12 cellular contexts compared by ENCODE assay signal in genomic region chr17:63436523-63437110, GRCh38. TPM values are rescaled to one million over a fixed set of nuclear protein-coding genes. Genes with fewer than 3 reads are reported as not detected.
DNase-seq lines count a peak whose midpoint lies in the region; ATAC-seq and TF ChIP-seq lines count a peak whose summit lies in the region.
"Had no signal": no experiment of that assay in that cellular context is flagged by ENCODE, and none has a peak within 500 bp of the region (broad histone marks: within the 10 kb centered on the region; RNA-seq: fewer than 3 reads in every experiment).

No MANE protein-coding gene starts in this region.

- H3K27ac ChIP-seq in cardiac muscle cell (no peak overlapping the region), right atrium auricular region (peak overlapping the region in 1 of 2 donors; percentile 83), OCI-LY7 (ENCODE audit: low read depth, low read length, poor library complexity, severe bottlenecking) (no peak overlapping the region), aorta (ENCODE audit: low read depth in 1 of 2, low read length in 2 of 2) (no peak overlapping the region)
- H3K27ac ChIP-seq: right lobe of liver had no signal

- TF ChIP-seq CTCF in cardiac muscle cell (IDR thresholded peaks at IDR 0.05; ENCODE audit: low read depth, low read length) (peak; percentile 26), right atrium auricular region (IDR thresholded peaks at IDR 0.05) (no peak), OCI-LY7 (conservative IDR thresholded peaks at IDR 0.05; ENCODE audit: low read length) (peak; percentile 56), fibroblast of the aortic adventitia (IDR thresholded peaks at IDR 0.05; ENCODE audit: insufficient read depth, low read length) (peak; percentile 37)

- POLR2A ChIA-PET in OCI-LY7 (lab: Charles Lee), result interaction anchor here (0.9 to 1.0 kb wide), 2 partner anchors 28 to 40 kb away, joined by 3 read pairs; partner anchors contain the start of gene ACE

- CTCF ChIA-PET in OCI-LY7 (lab: Charles Lee; ENCODE audit: unreplicated experiment), result no interaction called here

- no peak overlapping the region for H2AFZ ChIP-seq in OCI-LY7 (ENCODE audit: low read length)

- WGBS in aorta, 2 donors, result 77 to 84% methylated on average over 17 of the region's 17 CpGs

- H3K79me2 ChIP-seq in OCI-LY7 (ENCODE audit: insufficient read depth, low read depth, low read length), result no peaks in the 10 kb centered on the region

- H3K4me1 ChIP-seq in cardiac muscle cell (ENCODE audit: low read depth), result peaks cover 2% of the 10 kb centered on the region
- peaks cover 0 to 97% of the 10 kb centered on the region in 2 donors for H3K4me1 ChIP-seq in right atrium auricular region
- H3K4me1 ChIP-seq in OCI-LY7 (ENCODE audit: insufficient read depth, low read length, poor library complexity, severe bottlenecking), result peaks cover 20% of the 10 kb centered on the region
- H3K4me1 ChIP-seq in aorta (ENCODE audit: control insufficient read depth in 1 of 2, insufficient read depth in 2 of 2, low read length in 2 of 2), result peaks cover 0 to 1% of the 10 kb centered on the region in 2 donors

- H3K4me2 ChIP-seq in OCI-LY7 (ENCODE audit: low read length), result peak overlapping the region; percentile 37; the same call in 1 of the 2 replicates

- DNase-seq in cardiac muscle cell (ENCODE audit: low read depth in 1 of 2, low spot score in 1 of 2) (peak in 1 of 2 donors; percentile 56), right atrium auricular region (ENCODE audit: low spot score) (no peak), OCI-LY7 (ENCODE audit: low spot score) (no peak), fibroblast of the aortic adventitia (ENCODE audit: low read depth) (peak; percentile 66), aorta (peak; percentile 46 to 73), germinal center (ENCODE audit: low spot score) (no peak), kidney glomerular epithelial cell (lab: John Stamatoyannopoulos, UW) (no peak), NCI-H1417 treated with DMSO at 0.1 percent for 48 hours (lab: John Stamatoyannopoulos, UW) (no peak)
- DNase-seq: activated CD4-positive, alpha-beta T cell treated with anti-CD3 and anti-CD28 coated beads for 36 hours; activated naive CD8-positive, alpha-beta T cell treated with anti-CD3 and anti-CD28 coated beads, Interleukin-2, amount 10 ng/mL, durations not matched to agents 7 days and 5 days had no signal

- ATAC-seq in aorta (ENCODE audit: low FRiP score), result no peak
- ATAC-seq: activated CD4-positive, alpha-beta T cell treated with anti-CD3 and anti-CD28 coated beads for 36 hours; right lobe of liver had no signal

- intact Hi-C loops in OCI-LY7 (cut with micrococcal nuclease; ENCODE audit: unreplicated experiment) (no loop called here), aorta (cut with DNase I) (no loop called here)

- no peaks in the 10 kb centered on the region for H4K20me1 ChIP-seq in OCI-LY7 (ENCODE audit: insufficient read depth, low read length)

- H3K9me3 ChIP-seq in cardiac muscle cell (ENCODE audit: low read depth), result no peaks in the 10 kb centered on the region
- H3K9me3 ChIP-seq in right atrium auricular region, result no peaks in the 10 kb centered on the region
- H3K9me3 ChIP-seq in OCI-LY7 (ENCODE audit: low read length), result no peaks in the 10 kb centered on the region
- H3K9me3 ChIP-seq in aorta (ENCODE audit: control insufficient read depth, low read length), result no peaks in the 10 kb centered on the region
- H3K9me3 ChIP-seq: Peyer's patch, right lobe of liver had no signal

- no TSS peak for BruUV-seq in OCI-LY7 (replicated peaks; lab: Mats Ljungman, UMichigan)

- no peaks in the 10 kb centered on the region for H3K9me2 ChIP-seq in OCI-LY7 (ENCODE audit: insufficient read depth, low read length)

- H3K27me3 ChIP-seq in cardiac muscle cell (no peaks in the 10 kb centered on the region), right atrium auricular region (no peaks in the 10 kb centered on the region), aorta (ENCODE audit: control insufficient read depth in 1 of 2, insufficient read depth in 2 of 2, low read length in 1 of 2) (no peaks in the 10 kb centered on the region)
- H3K27me3 ChIP-seq: Peyer's patch, right lobe of liver had no signal

- H3K36me3 ChIP-seq in cardiac muscle cell (no peaks in the 10 kb centered on the region), right atrium auricular region (no peaks in the 10 kb centered on the region), OCI-LY7 (ENCODE audit: insufficient read depth, low read length) (no peaks in the 10 kb centered on the region), aorta (ENCODE audit: control insufficient read depth in 1 of 2, insufficient read depth in 2 of 2, low read length in 1 of 2) (no peaks in the 10 kb centered on the region)
- H3K36me3 ChIP-seq: Peyer's patch, right lobe of liver had no signal

- H3K4me3 ChIP-seq in cardiac muscle cell (no peak overlapping the region), right atrium auricular region (no peak overlapping the region), OCI-LY7 (ENCODE audit: low read depth, low read length, poor library complexity, severe bottlenecking) (no peak overlapping the region), fibroblast of the aortic adventitia (ENCODE audit: low read depth, low read length) (peak overlapping the region; percentile 45), aorta (ENCODE audit: low read length in 2 of 2) (no peak overlapping the region)
- H3K4me3 ChIP-seq: Peyer's patch, right lobe of liver had no signal

RNA-seq across cellular contexts. Expression of gene CYB561, which starts 9.5 kb away (rescaled TPM):
- total RNA-seq in cardiac muscle cell, result 7.4 and 11.3 TPM in 2 replicates
- polyA plus RNA-seq in cardiac muscle cell, result 7.4 and 21.5 TPM in 2 replicates
- 10 to 100 TPM; 13.4 to 13.7 TPM for total RNA-seq in right atrium auricular region
- not detected in 2 replicates for total RNA-seq in OCI-LY7 (2014; rRNA removed; shearing (Covaris generic))
- not detected in 2 replicates for total RNA-seq in OCI-LY7 (2022)
- total RNA-seq in fibroblast of the aortic adventitia (ENCODE audit: low replicate concordance), result 16.4 and 29.5 TPM in 2 replicates
- 10 to 100 TPM; 13.2 to 31.6 TPM for total RNA-seq in aorta
- polyA plus RNA-seq in aorta, result 10 to 100 TPM in 1 of 2 donors, 1 to 10 TPM in 1; 7.1 to 17.6 TPM

RNA-seq across cellular contexts. Expression of gene ACE, which starts 40.2 kb away (rescaled TPM):
- 2.1 and 3.2 TPM in 2 replicates for total RNA-seq in cardiac muscle cell
- 1.8 and 2.5 TPM in 2 replicates for polyA plus RNA-seq in cardiac muscle cell
- 1 to 10 TPM; 3.4 to 4.0 TPM for total RNA-seq in right atrium auricular region
- total RNA-seq in OCI-LY7 (2014; rRNA removed; shearing (Covaris generic)), result 0.33 and 2.3 TPM in 2 replicates
- total RNA-seq in OCI-LY7 (2022), result 3.6 and 5.1 TPM in 2 replicates
- total RNA-seq in fibroblast of the aortic adventitia (ENCODE audit: low replicate concordance), result 16.9 and 24.3 TPM in 2 replicates
- 10 to 100 TPM in 1 of 2 donors, 1 to 10 TPM in 1; 6.6 to 30.5 TPM for total RNA-seq in aorta
- polyA plus RNA-seq in aorta, result 10 to 100 TPM in 1 of 2 donors, under 1 TPM in 1; 0.72 to 15.9 TPM

Comparison
In these comparisons a context has a peak if more than half of its experiments do, and no peak if none do; other contexts are left out.
1. CTCF ChIP-seq: peak in cardiac muscle cell (single experiment), OCI-LY7 (single experiment) and fibroblast of the aortic adventitia (single experiment); none in right atrium auricular region (0 of 2).
2. DNase-seq: peak in fibroblast of the aortic adventitia (single experiment) and aorta (2 of 2); none in right atrium auricular region (single experiment), OCI-LY7 (single experiment), germinal center (single experiment), kidney glomerular epithelial cell (single experiment) and NCI-H1417 treated with DMSO at 0.1 percent for 48 hours (single experiment).